Comparison of ENCODE assay signal across 11 cellular contexts in genomic region chr1:201383647-201384405, GRCh38. TPM values are rescaled to one million over a fixed set of nuclear protein-coding genes. Genes with fewer than 3 reads are reported as not detected.
A peak's percentile ranks its signal among the peaks of the same experiment; 100 is the strongest.
DNase-seq lines count a peak whose midpoint lies in the region; ATAC-seq and TF ChIP-seq lines count a peak whose summit lies in the region.
"Had no signal": no experiment of that assay in that cellular context is flagged by ENCODE, and none has a peak within 500 bp of the region (broad histone marks: within the 10 kb centered on the region; RNA-seq: fewer than 3 reads in every experiment).

No MANE protein-coding gene starts in this region.

- H3K36me3 Mint-ChIP-seq in activated naive CD4-positive, alpha-beta T cell treated with anti-CD3 and anti-CD28 coated beads, Interleukin-2, amount 50 U/mL, for 24 hours = no peaks in the 10 kb centered on the region
- H3K36me3 Mint-ChIP-seq: memory B cell had no signal

- ATAC-seq in GM18505 (IDR thresholded peaks at IDR 0.05; ENCODE audit: unreplicated experiment) (no peak), GM19023 (IDR thresholded peaks at IDR 0.05; ENCODE audit: unreplicated experiment) (no peak)

- WGBS in thymus = 94% methylated on average over 4 of the region's 4 CpGs

- no peaks in the 10 kb centered on the region for H3K9me3 ChIP-seq in thymus (ENCODE audit: control insufficient read depth)
- H3K9me3 ChIP-seq: BLaER1 treated with 17β-estradiol and CSF1 and Interleukin-3, amounts not matched to agents 10 nM and 100 nM had no signal

- no peaks in the 10 kb centered on the region for H3K36me3 ChIP-seq in thymus (ENCODE audit: control insufficient read depth, insufficient read depth)
- H3K36me3 ChIP-seq: BLaER1 treated with 17β-estradiol and CSF1 and Interleukin-3, amounts not matched to agents 10 nM and 100 nM had no signal

- H3K4me3 Mint-ChIP-seq in activated naive CD4-positive, alpha-beta T cell treated with anti-CD3 and anti-CD28 coated beads, Interleukin-2, amount 50 U/mL, for 24 hours = no peak overlapping the region
- H3K4me3 Mint-ChIP-seq: memory B cell had no signal

- peak overlapping the region; percentile 67 for H3K27ac Mint-ChIP-seq in activated naive CD4-positive, alpha-beta T cell treated with anti-CD3 and anti-CD28 coated beads, Interleukin-2, amount 50 U/mL, for 24 hours
- H3K27ac Mint-ChIP-seq: memory B cell had no signal

- no peak overlapping the region for H3K4me3 ChIP-seq in fibroblast of the aortic adventitia (ENCODE audit: low read depth, low read length)
- H3K4me3 ChIP-seq in thymus (ENCODE audit: low read length) = no peak overlapping the region
- H3K4me3 ChIP-seq: BLaER1 treated with 17β-estradiol and CSF1 and Interleukin-3, amounts not matched to agents 10 nM and 100 nM; coronary artery had no signal

- no peak for TF ChIP-seq CTCF in fibroblast of the aortic adventitia (IDR thresholded peaks at IDR 0.05; ENCODE audit: insufficient read depth, low read length)

- H3K4me1 Mint-ChIP-seq in activated naive CD4-positive, alpha-beta T cell treated with anti-CD3 and anti-CD28 coated beads, Interleukin-2, amount 50 U/mL, for 24 hours = no peaks in the 10 kb centered on the region
- H3K4me1 Mint-ChIP-seq: memory B cell had no signal

- no peaks in the 10 kb centered on the region for H3K27me3 ChIP-seq in thymus (ENCODE audit: control insufficient read depth, insufficient read depth)
- H3K27me3 ChIP-seq: BLaER1 treated with 17β-estradiol and CSF1 and Interleukin-3, amounts not matched to agents 10 nM and 100 nM had no signal

- H3K27me3 Mint-ChIP-seq in activated naive CD4-positive, alpha-beta T cell treated with anti-CD3 and anti-CD28 coated beads, Interleukin-2, amount 50 U/mL, for 24 hours = peaks cover 3% of the 10 kb centered on the region

- no peaks in the 10 kb centered on the region for H3K4me1 ChIP-seq in thymus (ENCODE audit: control insufficient read depth, insufficient read depth, low read length)

- DNase-seq in activated naive CD4-positive, alpha-beta T cell treated with anti-CD3 and anti-CD28 coated beads, Interleukin-2, amount 50 U/mL, for 16 hours = no peak
- DNase-seq in NCI-H69 (lab: John Stamatoyannopoulos, UW) (peak; percentile 64), fibroblast of the aortic adventitia (ENCODE audit: low read depth) (peak; percentile 82), NAMALWA (ENCODE audit: low spot score) (no peak)

- peak overlapping the region; percentile 55 for H3K27ac ChIP-seq in thymus (ENCODE audit: low read depth)
- H3K27ac ChIP-seq: BLaER1 treated with 17β-estradiol and CSF1 and Interleukin-3, amounts not matched to agents 10 nM and 100 nM; coronary artery had no signal

- no peaks in the 10 kb centered on the region for H3K9me3 Mint-ChIP-seq in activated naive CD4-positive, alpha-beta T cell treated with anti-CD3 and anti-CD28 coated beads, Interleukin-2, amount 50 U/mL, for 24 hours
- H3K9me3 Mint-ChIP-seq: memory B cell had no signal

- no peak for TF ChIP-seq POLR2A in GM18505 (IDR thresholded peaks at IDR 0.05; ENCODE audit: borderline replicate concordance, extremely low read depth, insufficient read depth, insufficient read length)

RNA-seq across cellular contexts. Expression of gene TNNT2, which starts 6.3 kb away (rescaled TPM):
- total RNA-seq in fibroblast of the aortic adventitia (ENCODE audit: low replicate concordance) = 0.09 TPM in 1 of 2 replicates, not detected in the other
- 10.0 TPM for polyA plus RNA-seq in thymus

RNA-seq across cellular contexts. Expression of gene LAD1, which starts 15.3 kb away (rescaled TPM):
- not detected in 2 replicates for total RNA-seq in fibroblast of the aortic adventitia (ENCODE audit: low replicate concordance)
- 19.5 TPM for polyA plus RNA-seq in thymus

RNA-seq across cellular contexts. Expression of gene TNNI1, which starts 37.7 kb away (rescaled TPM):
- total RNA-seq in fibroblast of the aortic adventitia (ENCODE audit: low replicate concordance) = 0.27 TPM in 1 of 2 replicates, not detected in the other
- polyA plus RNA-seq in thymus = 3.5 TPM

Comparison
In these comparisons a context has a peak if more than half of its experiments do, and no peak if none do; other contexts are left out.
1. DNase-seq: peak in NCI-H69 (single experiment) and fibroblast of the aortic adventitia (single experiment); none in activated naive CD4-positive, alpha-beta T cell treated with anti-CD3 and anti-CD28 coated beads, Interleukin-2, amount 50 U/mL, for 16 hours (single experiment) and NAMALWA (single experiment).